Comparison of ENCODE assay signal across 8 cellular contexts in genomic region chr15:68431792-68432401, GRCh38. TPM values are rescaled to one million over a fixed set of nuclear protein-coding genes. Genes with fewer than 3 reads are reported as not detected.
A peak's percentile ranks its signal among the peaks of the same experiment; 100 is the strongest.
DNase-seq lines count a peak whose midpoint lies in the region; ATAC-seq lines count a peak whose summit lies in the region.

ITGA11 (minus strand) TSS chr15:68432163; CDS start chr15:68432066, 97 bp downstream.

- H3K4me3 ChIP-seq in iPS-15b (ENCODE audit: low read depth, low read length) (peak within 1 kb of the TSS; percentile 68), skin epidermis (peak within 1 kb of the TSS; percentile 21 to 43 (median 31))
- no peak within 1 kb of the TSS for H3K4me3 ChIP-seq in CD4-positive, alpha-beta memory T cell (ENCODE audit: low read length in 2 of 2)

- ATAC-seq in GM21576 (IDR thresholded peaks at IDR 0.05; ENCODE audit: unreplicated experiment) = no peak

- H3K27me3 Mint-ChIP-seq in CD4-positive, alpha-beta memory T cell = peaks cover 31 to 54% of the 10 kb centered on the region in 2 donors

- H3K4me1 ChIP-seq in iPS-15b (ENCODE audit: control insufficient read depth, insufficient read depth, low read length) = peaks cover 6% of the 10 kb centered on the region
- H3K4me1 ChIP-seq in CD4-positive, alpha-beta memory T cell (ENCODE audit: insufficient read depth, low read length) = no peaks in the 10 kb centered on the region

- no peaks in the 10 kb centered on the region for H3K36me3 Mint-ChIP-seq in CD4-positive, alpha-beta memory T cell

- no peak within 1 kb of the TSS for H3K9ac ChIP-seq in iPS-15b (ENCODE audit: low read depth, low read length)

- intact Hi-C loops in CD4-positive, alpha-beta memory T cell (cut with micrococcal nuclease) = no loop called here

- H3K36me3 ChIP-seq in iPS-15b (ENCODE audit: control insufficient read depth, insufficient read depth, low read length) = no peaks in the 10 kb centered on the region
- no peaks in the 10 kb centered on the region for H3K36me3 ChIP-seq in CD4-positive, alpha-beta memory T cell (ENCODE audit: insufficient read depth, low read length)

- peaks cover 76% of the 10 kb centered on the region for H3K27me3 ChIP-seq in iPS-15b (ENCODE audit: control insufficient read depth, insufficient read depth, low read length)
- peaks cover 5% of the 10 kb centered on the region for H3K27me3 ChIP-seq in CD4-positive, alpha-beta memory T cell (ENCODE audit: insufficient read depth, low read length)

- H3K9me3 Mint-ChIP-seq in CD4-positive, alpha-beta memory T cell = no peaks in the 10 kb centered on the region

- no peak within 1 kb of the TSS for H3K27ac Mint-ChIP-seq in CD4-positive, alpha-beta memory T cell

- POLR2A ChIA-PET in CD4-positive, alpha-beta memory T cell (lab: Charles Lee; ENCODE audit: partially characterized antibody) = no interaction called here

- H3K9me3 ChIP-seq in iPS-15b (ENCODE audit: control insufficient read depth, insufficient read depth, low read length) = no peaks in the 10 kb centered on the region
- H3K9me3 ChIP-seq in CD4-positive, alpha-beta memory T cell (ENCODE audit: control insufficient read depth in 1 of 2, low read length in 2 of 2) = no peaks in the 10 kb centered on the region

- H3K4me3 Mint-ChIP-seq in CD4-positive, alpha-beta memory T cell = no peak within 1 kb of the TSS

- CTCF ChIA-PET in CD4-positive, alpha-beta memory T cell (lab: Charles Lee; ENCODE audit: partially characterized antibody) = no interaction called here

- peaks cover 0 to 9% (median 2%) of the 10 kb centered on the region in 4 donors for H3K4me1 Mint-ChIP-seq in CD4-positive, alpha-beta memory T cell

- peak within 1 kb of the TSS in 15 of 21 experiments; percentile 15 to 79 (median 49) for H3K27ac ChIP-seq in skin epidermis
- no peak within 1 kb of the TSS for H3K27ac ChIP-seq in CD4-positive, alpha-beta memory T cell (ENCODE audit: low read depth, low read length)

- in situ Hi-C loops in G401 (cut with HindIII; ENCODE audit: low sequenced_read_pairs) = no loop called here

- DNase-seq in G401 (ENCODE audit: low spot score) = peak; percentile 11
- DNase-seq in NCI-H1092 (lab: John Stamatoyannopoulos, UW) = peak; percentile 39
- peak; percentile 56 for DNase-seq in amniotic stem cell (lab: John Stamatoyannopoulos, UW)
- DNase-seq in CD4-positive, alpha-beta memory T cell = no peak
- no peak for DNase-seq in NCI-H187 treated with DMSO at 0.1 percent for 48 hours (lab: John Stamatoyannopoulos, UW)

RNA-seq across cellular contexts. Expression of gene ITGA11, which starts in this region (rescaled TPM):
- 11.6 TPM in 1 of 2 replicates, not detected in the other for total RNA-seq in G401 (2014; rRNA removed; shearing (Covaris generic))
- not detected for total RNA-seq in CD4-positive, alpha-beta memory T cell
- polyA plus RNA-seq in CD4-positive, alpha-beta memory T cell = not detected

Comparison
In these comparisons a context has a peak if more than half of its experiments do, and no peak if none do; other contexts are left out.
1. DNase-seq: peak in G401 (single experiment), NCI-H1092 (single experiment) and amniotic stem cell (single experiment); none in CD4-positive, alpha-beta memory T cell (0 of 5) and NCI-H187 treated with DMSO at 0.1 percent for 48 hours (single experiment).
2. H3K4me3 ChIP-seq: peak in iPS-15b (single experiment) and skin epidermis (7 of 7); none in CD4-positive, alpha-beta memory T cell (0 of 2).